In the genomic region with DNA sequence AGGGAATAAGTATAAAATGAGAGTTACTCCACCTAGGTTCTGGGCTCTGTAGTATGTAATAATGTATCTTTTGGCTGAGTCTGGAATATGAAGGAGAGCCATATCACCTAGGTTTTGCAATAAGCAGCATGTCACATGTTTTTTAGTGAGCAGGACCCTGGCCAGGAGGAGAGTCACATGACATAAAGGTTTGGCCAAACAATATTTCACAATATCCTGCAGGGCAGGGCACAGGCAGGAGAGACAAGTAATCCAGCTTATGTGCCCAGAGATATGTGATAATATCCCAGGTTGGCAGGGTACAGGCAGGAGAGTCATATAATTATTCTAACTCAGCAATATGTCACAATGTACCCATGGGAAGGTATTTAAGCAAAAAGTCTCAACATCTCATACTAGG, we compare ENCODE assay signal across 30 cellular contexts.
"Had no signal": no experiment of that assay in that cellular context is flagged by ENCODE, and none has a peak within 500 bp of the region (broad histone marks: within the 10 kb centered on the region; RNA-seq: fewer than 3 reads in every experiment).

No MANE protein-coding gene starts in this region.

- H3K4me3 Mint-ChIP-seq: naive thymus-derived CD4-positive, alpha-beta T cell; natural killer cell; nephron; neural progenitor cell; stimulated activated memory B cell treated with anti-CD40 and anti-IgM and Interleukin-4, amounts not matched to agents 10 μg/mL and 1 μg/mL and 100 μg/mL, for 72 hours; stimulated activated naive CD8-positive, alpha-beta T cell treated with anti-CD3 and anti-CD28 coated beads, Interleukin-15, Interleukin-2, amounts not matched to agents 100 ng/mL and 50 ng/mL, for 24 hours; type B pancreatic cell had no signal

- H3K4me1 Mint-ChIP-seq: naive thymus-derived CD4-positive, alpha-beta T cell; natural killer cell; nephron; neural progenitor cell; stimulated activated memory B cell treated with anti-CD40 and anti-IgM and Interleukin-4, amounts not matched to agents 10 μg/mL and 1 μg/mL and 100 μg/mL, for 72 hours had no signal

- H3K36me3 ChIP-seq: neural progenitor cell, ovary, right lobe of liver, sigmoid colon, spleen, stomach, thoracic aorta, tibial artery, transverse colon, upper lobe of right lung, uterus had no signal

- H3K9me3 ChIP-seq: ovary, psoas muscle, right lobe of liver, sigmoid colon, stomach, thoracic aorta, tibial artery, transverse colon, upper lobe of right lung, uterus had no signal

- H3K4me3 ChIP-seq: neural progenitor cell, ovary, psoas muscle, right lobe of liver, sigmoid colon, smooth muscle cell, spleen, stomach, thoracic aorta, tibial artery, transverse colon, upper lobe of right lung, uterus had no signal

- H3K27ac Mint-ChIP-seq: naive thymus-derived CD4-positive, alpha-beta T cell; natural killer cell; nephron; neural progenitor cell; progenitor cell of endocrine pancreas; stimulated activated memory B cell treated with anti-CD40 and anti-IgM and Interleukin-4, amounts not matched to agents 10 μg/mL and 1 μg/mL and 100 μg/mL, for 72 hours; stimulated activated naive CD8-positive, alpha-beta T cell treated with anti-CD3 and anti-CD28 coated beads, Interleukin-15, Interleukin-2, amounts not matched to agents 100 ng/mL and 50 ng/mL, for 24 hours; type B pancreatic cell had no signal

- ATAC-seq: naive thymus-derived CD4-positive, alpha-beta T cell; natural killer cell; psoas muscle; right cardiac atrium; stimulated activated memory B cell treated with anti-CD40 and anti-IgM and Interleukin-4, amounts not matched to agents 10 μg/mL and 1 μg/mL and 100 μg/mL, for 72 hours; upper lobe of right lung had no signal

- H3K9me3 Mint-ChIP-seq: natural killer cell, nephron, neural progenitor cell, type B pancreatic cell had no signal

- H3K27ac ChIP-seq: neural progenitor cell, ovary, parathyroid adenoma, psoas muscle, right lobe of liver, sigmoid colon, spleen, stomach, thoracic aorta, tibial artery, transverse colon, upper lobe of right lung, uterus had no signal

- DNase-seq: naive thymus-derived CD4-positive, alpha-beta T cell; natural killer cell; occipital lobe; ovary; posterior cingulate gyrus; psoas muscle; right cardiac atrium; sigmoid colon; spleen; stimulated activated CD4-positive, alpha-beta T cell treated with anti-CD3 and anti-CD28 coated beads, Interleukin-12 subunit alpha, Interleukin-12 subunit beta, amount 100 ng/mL, for 4 hours; stimulated activated CD4-positive, alpha-beta T cell treated with anti-CD3 and anti-CD28 coated beads, Interleukin-1b, Interleukin-23, amount 100 ng/mL, for 48 hours; stimulated activated CD4-positive, alpha-beta T cell treated with anti-CD3 and anti-CD28 coated beads, Interleukin-4, amount 100 ng/mL, for 1 hour; stimulated activated CD4-positive, alpha-beta T cell treated with anti-CD3 and anti-CD28 coated beads, Interleukin-4, amount 100 ng/mL, for 4 hours; stimulated activated CD8-positive, alpha-beta memory T cell treated with anti-CD3 and anti-CD28 coated beads, Interleukin-4, amount 100 ng/mL, for 48 hours; stimulated activated naive CD4-positive, alpha-beta T cell treated with Interleukin-2 at 50 U/mL for 16 hours; stomach; tibial artery; transverse colon; upper lobe of right lung; uterus had no signal

- H3K36me3 Mint-ChIP-seq: naive thymus-derived CD4-positive, alpha-beta T cell; natural killer cell; neural progenitor cell; stimulated activated memory B cell treated with anti-CD40 and anti-IgM and Interleukin-4, amounts not matched to agents 10 μg/mL and 1 μg/mL and 100 μg/mL, for 72 hours; type B pancreatic cell had no signal

- H3K27me3 Mint-ChIP-seq: naive thymus-derived CD4-positive, alpha-beta T cell; progenitor cell of endocrine pancreas; stimulated activated memory B cell treated with anti-CD40 and anti-IgM and Interleukin-4, amounts not matched to agents 10 μg/mL and 1 μg/mL and 100 μg/mL, for 72 hours; stimulated activated naive CD8-positive, alpha-beta T cell treated with anti-CD3 and anti-CD28 coated beads, Interleukin-15, Interleukin-2, amounts not matched to agents 100 ng/mL and 50 ng/mL, for 24 hours; type B pancreatic cell had no signal

- H3K27me3 ChIP-seq: neural progenitor cell, ovary, right lobe of liver, sigmoid colon, spleen, stomach, tibial artery, transverse colon, upper lobe of right lung, uterus had no signal

- H3K4me1 ChIP-seq: neural progenitor cell, parathyroid adenoma, psoas muscle, right lobe of liver, sigmoid colon, spleen, stomach, tibial artery, transverse colon, upper lobe of right lung, uterus had no signal
